ENCODE assay signal across 8 cellular contexts in genomic region chr1:151443846-151444790, GRCh38. TPM values are rescaled to one million over a fixed set of nuclear protein-coding genes. Genes with fewer than 3 reads are reported as not detected.
DNase-seq lines count a peak whose midpoint lies in the region; ATAC-seq and TF ChIP-seq lines count a peak whose summit lies in the region.

No MANE protein-coding gene starts in this region.

- intact Hi-C loops in CD4-positive, alpha-beta T cell (cut with DNase I, micrococcal nuclease) = loop anchor here (1.0 to 10.0 kb wide), 8 partner anchors 67 to 551 kb away; partner anchors contain the start of genes CGN (in 1 of the 2), S100A10 (in 1 of the 2) and TUFT1 (in 1 of the 2)
- intact Hi-C loops in left cardiac atrium (cut with DNase I) = loop anchor here in 1 of 2 donors (5.0 to 10.0 kb wide), 2 partner anchors 293 to 391 kb away; partner anchors contain the start of genes C2CD4D and RORC

- H3K27ac Mint-ChIP-seq in CD4-positive, alpha-beta T cell = peak overlapping the region; percentile 14

- peak; percentile 99 for ATAC-seq in CD4-positive, alpha-beta T cell (ENCODE audit: poor library complexity)
- ATAC-seq in GM21529 (IDR thresholded peaks at IDR 0.05; ENCODE audit: unreplicated experiment) (peak; percentile 74), left cardiac atrium (peak; percentile 86 to 92)

- H3K4me3 ChIP-seq in adipocyte (ENCODE audit: low read length) (no peak overlapping the region), skeletal muscle cell (ENCODE audit: low read depth, low read length) (no peak overlapping the region)

- no peaks in the 10 kb centered on the region for H3K27me3 ChIP-seq in CD4-positive, alpha-beta T cell (ENCODE audit: control insufficient read depth, insufficient read depth, low read length)
- no peaks in the 10 kb centered on the region for H3K27me3 ChIP-seq in adipocyte (replicated peaks; ENCODE audit: control insufficient read depth, insufficient read depth, low read length)

- TF ChIP-seq CTCF in CD4-positive, alpha-beta T cell (IDR thresholded peaks at IDR 0.05) = peak; percentile 85

- H3K9me3 Mint-ChIP-seq in CD4-positive, alpha-beta T cell = no peaks in the 10 kb centered on the region

- H3K27me3 Mint-ChIP-seq in CD4-positive, alpha-beta T cell = no peaks in the 10 kb centered on the region

- peaks cover 11% of the 10 kb centered on the region for H3K36me3 ChIP-seq in adipocyte (ENCODE audit: control insufficient read depth, insufficient read depth, low read length, severe bottlenecking)

- peaks cover 55% of the 10 kb centered on the region for H3K4me1 Mint-ChIP-seq in CD4-positive, alpha-beta T cell (ENCODE audit: low read depth)

- peak; percentile 40 to 70 (median 50) for DNase-seq in CD4-positive, alpha-beta T cell
- peak; percentile 36 for DNase-seq in NCI-H1417 treated with DMSO at 0.1 percent for 48 hours (lab: John Stamatoyannopoulos, UW)
- DNase-seq in SW 1271 (lab: John Stamatoyannopoulos, UW) = peak; percentile 18 to 63
- DNase-seq in adipocyte (ENCODE audit: low read depth) = peak; percentile 93
- DNase-seq in left cardiac atrium = peak; percentile 39
- DNase-seq in skeletal muscle cell (ENCODE audit: low read depth) = peak; percentile 36
- no peak for DNase-seq in mesenteric fat pad (ENCODE audit: low spot score)

- peaks cover 36% of the 10 kb centered on the region for H3K36me3 Mint-ChIP-seq in CD4-positive, alpha-beta T cell (ENCODE audit: low read depth)

- peaks cover 18% of the 10 kb centered on the region for H3K4me1 ChIP-seq in adipocyte (ENCODE audit: control insufficient read depth, insufficient read depth, low read length)

- no peak overlapping the region for H3K27ac ChIP-seq in CD4-positive, alpha-beta T cell (ENCODE audit: low read depth, low read length)

- POLR2A ChIA-PET in CD4-positive, alpha-beta T cell (lab: Charles Lee) = interaction anchor here (0.6 to 1.5 kb wide), 5 partner anchors 11 to 67 kb away, joined by 3 to 5 read pairs (median 4); partner anchors contain the start of genes CGN and POGZ

- no peaks in the 10 kb centered on the region for H3K9me3 ChIP-seq in CD4-positive, alpha-beta T cell (ENCODE audit: control insufficient read depth, low read length)
- H3K9me3 ChIP-seq in adipocyte (ENCODE audit: control insufficient read depth, low read length) = no peaks in the 10 kb centered on the region

- peak overlapping the region; percentile 37 for H3K9ac ChIP-seq in adipocyte (ENCODE audit: low read length)

- no peak overlapping the region for H3K4me3 Mint-ChIP-seq in CD4-positive, alpha-beta T cell

- CTCF ChIA-PET in CD4-positive, alpha-beta T cell (lab: Charles Lee) = interaction anchor here (0.6 to 1.6 kb wide), 21 partner anchors 9 to 393 kb away, joined by 3 to 10 read pairs (median 4); partner anchors contain the start of genes CGN and POGZ

RNA-seq across cellular contexts. Expression of gene POGZ, which starts 15.2 kb away (rescaled TPM):
- total RNA-seq in CD4-positive, alpha-beta T cell = 10 to 100 TPM; 97.8 to 99.4 TPM
- total RNA-seq in left cardiac atrium (10 to 100 TPM; 46.6 to 47.1 TPM), mesenteric fat pad (52.2 TPM)

RNA-seq across cellular contexts. Expression of gene PSMB4, which starts 44.7 kb away (rescaled TPM):
- total RNA-seq in CD4-positive, alpha-beta T cell = 100 to 1,000 TPM; 316 to 324 TPM
- total RNA-seq in left cardiac atrium (100 to 1,000 TPM; 163 to 197 TPM), mesenteric fat pad (229 TPM)
